9 cellular contexts compared by ENCODE assay signal in the genomic region with DNA sequence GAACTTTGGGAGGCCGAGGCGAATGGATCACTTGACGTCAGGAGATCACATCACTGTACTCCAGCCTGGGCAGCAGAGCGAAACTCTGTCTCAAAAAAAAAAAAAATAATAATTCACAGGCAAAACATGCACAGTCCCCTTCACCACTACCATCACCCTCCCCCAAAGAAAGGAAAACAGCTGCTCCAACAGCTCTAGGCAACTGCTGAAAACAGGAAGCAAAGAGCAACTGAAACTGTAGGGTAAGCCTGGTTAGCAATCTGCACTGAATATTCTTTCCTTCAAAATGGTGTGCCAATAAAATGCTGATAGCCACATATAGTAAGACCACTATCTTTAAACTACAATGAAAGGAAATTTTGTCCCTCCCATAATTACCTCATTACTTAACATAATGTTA. TPM values are rescaled to one million over a fixed set of nuclear protein-coding genes. Genes with fewer than 3 reads are reported as not detected.
A peak's percentile ranks its signal among the peaks of the same experiment; 100 is the strongest.
DNase-seq lines count a peak whose midpoint lies in the region; ATAC-seq and TF ChIP-seq lines count a peak whose summit lies in the region.
"Had no signal": no experiment of that assay in that cellular context is flagged by ENCODE, and none has a peak within 500 bp of the region (broad histone marks: within the 10 kb centered on the region; RNA-seq: fewer than 3 reads in every experiment).

No MANE protein-coding gene starts in this region.

- peak overlapping the region; percentile 40 for H3K27ac Mint-ChIP-seq in activated T-cell treated with anti-CD3 and anti-CD28 coated beads, Interleukin-2, amount 50 U/mL, for 24 hours
- H3K27ac Mint-ChIP-seq in activated naive CD8-positive, alpha-beta T cell treated with anti-CD3 and anti-CD28 coated beads for 36 hours = peak overlapping the region; percentile 34
- H3K27ac Mint-ChIP-seq in stimulated activated naive CD8-positive, alpha-beta T cell treated with anti-CD3 and anti-CD28 coated beads, Interleukin-15, Interleukin-2, amounts not matched to agents 100 ng/mL and 50 ng/mL, for 24 hours = peak overlapping the region; percentile 31
- H3K27ac Mint-ChIP-seq in CD4-positive, alpha-beta memory T cell = no peak overlapping the region

- no peak for DNase-seq in activated T-cell treated with anti-CD3 and anti-CD28 coated beads, Interleukin-2, amount 50 U/mL, for 24 hours
- no peak for DNase-seq in activated T-cell treated with anti-CD3 and anti-CD28 coated beads, Interleukin-2, amount 50 U/mL, for 4 hours
- peak; percentile 74 to 88 for DNase-seq in HL-60 (ENCODE audit: low read depth in 1 of 2, low spot score in 1 of 2)
- no peak for DNase-seq in activated naive CD8-positive, alpha-beta T cell treated with anti-CD3 and anti-CD28 coated beads for 36 hours
- no peak for DNase-seq in CD4-positive, alpha-beta memory T cell
- no peak for DNase-seq in NCI-H82 treated with DMSO at 0.1 percent for 48 hours (lab: John Stamatoyannopoulos, UW; ENCODE audit: unreplicated experiment)
- DNase-seq in activated CD8-positive, alpha-beta memory T cell treated with anti-CD3 and anti-CD28 coated beads, Interleukin-2, amount 50 U/mL, for 48 hours = no peak
- DNase-seq: activated effector memory CD4-positive, alpha-beta T cell treated with Interleukin-2 at 50 U/mL for 16 hours had no signal

- no peaks in the 10 kb centered on the region for H3K27me3 ChIP-seq in HL-60 (ENCODE audit: insufficient read depth, poor library complexity, severe bottlenecking)
- no peaks in the 10 kb centered on the region for H3K27me3 ChIP-seq in CD4-positive, alpha-beta memory T cell (ENCODE audit: insufficient read depth, low read length)

- peaks cover 49% of the 10 kb centered on the region for H3K4me1 Mint-ChIP-seq in activated T-cell treated with anti-CD3 and anti-CD28 coated beads, Interleukin-2, amount 50 U/mL, for 24 hours (ENCODE audit: low read depth)
- peaks cover 55% of the 10 kb centered on the region for H3K4me1 Mint-ChIP-seq in activated T-cell treated with anti-CD3 and anti-CD28 coated beads, Interleukin-2, amount 50 U/mL, for 4 hours (ENCODE audit: low read depth)
- H3K4me1 Mint-ChIP-seq in activated naive CD8-positive, alpha-beta T cell treated with anti-CD3 and anti-CD28 coated beads for 36 hours = peaks cover 44% of the 10 kb centered on the region
- peaks cover 53% of the 10 kb centered on the region for H3K4me1 Mint-ChIP-seq in stimulated activated naive CD8-positive, alpha-beta T cell treated with anti-CD3 and anti-CD28 coated beads, Interleukin-15, Interleukin-2, amounts not matched to agents 100 ng/mL and 50 ng/mL, for 24 hours (ENCODE audit: low read depth)
- H3K4me1 Mint-ChIP-seq in CD4-positive, alpha-beta memory T cell = peaks cover 24 to 48% (median 38%) of the 10 kb centered on the region in 4 donors

- no peak for ATAC-seq in activated T-cell treated with anti-CD3 and anti-CD28 coated beads, Interleukin-2, amount 50 U/mL, for 4 hours

- H3K9me3 Mint-ChIP-seq in activated T-cell treated with anti-CD3 and anti-CD28 coated beads, Interleukin-2, amount 50 U/mL, for 24 hours = no peaks in the 10 kb centered on the region
- H3K9me3 Mint-ChIP-seq in activated T-cell treated with anti-CD3 and anti-CD28 coated beads, Interleukin-2, amount 50 U/mL, for 4 hours = no peaks in the 10 kb centered on the region
- no peaks in the 10 kb centered on the region for H3K9me3 Mint-ChIP-seq in activated naive CD8-positive, alpha-beta T cell treated with anti-CD3 and anti-CD28 coated beads for 36 hours
- H3K9me3 Mint-ChIP-seq in stimulated activated naive CD8-positive, alpha-beta T cell treated with anti-CD3 and anti-CD28 coated beads, Interleukin-15, Interleukin-2, amounts not matched to agents 100 ng/mL and 50 ng/mL, for 24 hours = no peaks in the 10 kb centered on the region
- peaks cover 0 to 2% (median 0%) of the 10 kb centered on the region in 8 donors for H3K9me3 Mint-ChIP-seq in CD4-positive, alpha-beta memory T cell

- H3K4me3 ChIP-seq in HL-60 (replicated peaks; ENCODE audit: insufficient read depth, low read length) = no peak overlapping the region
- no peak overlapping the region for H3K4me3 ChIP-seq in CD4-positive, alpha-beta memory T cell (ENCODE audit: low read length in 2 of 2)

- H3K27me3 Mint-ChIP-seq in activated T-cell treated with anti-CD3 and anti-CD28 coated beads, Interleukin-2, amount 50 U/mL, for 24 hours = no peaks in the 10 kb centered on the region
- H3K27me3 Mint-ChIP-seq in activated T-cell treated with anti-CD3 and anti-CD28 coated beads, Interleukin-2, amount 50 U/mL, for 4 hours (ENCODE audit: low read depth) = no peaks in the 10 kb centered on the region
- no peaks in the 10 kb centered on the region for H3K27me3 Mint-ChIP-seq in activated naive CD8-positive, alpha-beta T cell treated with anti-CD3 and anti-CD28 coated beads for 36 hours
- no peaks in the 10 kb centered on the region for H3K27me3 Mint-ChIP-seq in stimulated activated naive CD8-positive, alpha-beta T cell treated with anti-CD3 and anti-CD28 coated beads, Interleukin-15, Interleukin-2, amounts not matched to agents 100 ng/mL and 50 ng/mL, for 24 hours
- H3K27me3 Mint-ChIP-seq in CD4-positive, alpha-beta memory T cell = no peaks in the 10 kb centered on the region

- peaks cover 61% of the 10 kb centered on the region for H3K36me3 Mint-ChIP-seq in activated T-cell treated with anti-CD3 and anti-CD28 coated beads, Interleukin-2, amount 50 U/mL, for 24 hours (ENCODE audit: low read depth)
- peaks cover 14% of the 10 kb centered on the region for H3K36me3 Mint-ChIP-seq in activated T-cell treated with anti-CD3 and anti-CD28 coated beads, Interleukin-2, amount 50 U/mL, for 4 hours (ENCODE audit: insufficient read depth)
- H3K36me3 Mint-ChIP-seq in activated naive CD8-positive, alpha-beta T cell treated with anti-CD3 and anti-CD28 coated beads for 36 hours = peaks cover 13% of the 10 kb centered on the region
- H3K36me3 Mint-ChIP-seq in stimulated activated naive CD8-positive, alpha-beta T cell treated with anti-CD3 and anti-CD28 coated beads, Interleukin-15, Interleukin-2, amounts not matched to agents 100 ng/mL and 50 ng/mL, for 24 hours (ENCODE audit: low read depth) = peaks cover 26% of the 10 kb centered on the region
- H3K36me3 Mint-ChIP-seq in CD4-positive, alpha-beta memory T cell = peaks cover 7 to 40% of the 10 kb centered on the region in 2 donors

- H3K27ac ChIP-seq in HL-60 (replicated peaks) = peak overlapping the region; percentile 89
- no peak overlapping the region for H3K27ac ChIP-seq in CD4-positive, alpha-beta memory T cell (ENCODE audit: low read depth, low read length)

- CTCF ChIA-PET in CD4-positive, alpha-beta memory T cell (lab: Charles Lee; ENCODE audit: partially characterized antibody) = no interaction called here

- TF ChIP-seq CTCF in HL-60 (IDR thresholded peaks at IDR 0.05; ENCODE audit: insufficient read depth, low read length) = no peak

- intact Hi-C loops in CD4-positive, alpha-beta memory T cell (cut with micrococcal nuclease) = no loop called here

- H3K9me3 ChIP-seq in CD4-positive, alpha-beta memory T cell (ENCODE audit: control insufficient read depth in 1 of 2, low read length in 2 of 2) = no peaks in the 10 kb centered on the region

- peaks cover 15% of the 10 kb centered on the region for H3K4me1 ChIP-seq in CD4-positive, alpha-beta memory T cell (ENCODE audit: insufficient read depth, low read length)

- peaks cover 10% of the 10 kb centered on the region for H3K36me3 ChIP-seq in CD4-positive, alpha-beta memory T cell (ENCODE audit: insufficient read depth, low read length)

- POLR2A ChIA-PET in CD4-positive, alpha-beta memory T cell (lab: Charles Lee; ENCODE audit: partially characterized antibody) = no interaction called here

- no peak overlapping the region for H3K4me3 Mint-ChIP-seq in activated T-cell treated with anti-CD3 and anti-CD28 coated beads, Interleukin-2, amount 50 U/mL, for 24 hours
- no peak overlapping the region for H3K4me3 Mint-ChIP-seq in activated T-cell treated with anti-CD3 and anti-CD28 coated beads, Interleukin-2, amount 50 U/mL, for 4 hours
- no peak overlapping the region for H3K4me3 Mint-ChIP-seq in activated naive CD8-positive, alpha-beta T cell treated with anti-CD3 and anti-CD28 coated beads for 36 hours
- H3K4me3 Mint-ChIP-seq in stimulated activated naive CD8-positive, alpha-beta T cell treated with anti-CD3 and anti-CD28 coated beads, Interleukin-15, Interleukin-2, amounts not matched to agents 100 ng/mL and 50 ng/mL, for 24 hours = peak overlapping the region; percentile 5
- H3K4me3 Mint-ChIP-seq in CD4-positive, alpha-beta memory T cell = peak overlapping the region in 2 of 8 donors; percentile 10 to 23

RNA-seq across cellular contexts. Expression of gene NT5C2, which starts 11.8 kb away (rescaled TPM):
- 10 to 100 TPM; 34.7 to 45.9 (median 41.3) TPM for total RNA-seq in activated T-cell treated with anti-CD3 and anti-CD28 coated beads, Interleukin-2, amount 50 U/mL, for 4 hours
- 10 to 100 TPM; 41.8 to 46.8 TPM for total RNA-seq in activated naive CD8-positive, alpha-beta T cell treated with anti-CD3 and anti-CD28 coated beads for 36 hours
- 10 to 100 TPM; 79.8 to 80.4 TPM for total RNA-seq in CD4-positive, alpha-beta memory T cell
- 10 to 100 TPM; 54.3 to 78.8 TPM for polyA plus RNA-seq in CD4-positive, alpha-beta memory T cell

Comparison
In these comparisons a context has a peak if more than half of its experiments do, and no peak if none do; other contexts are left out.
1. DNase-seq: peak in HL-60 (2 of 2); none in activated T-cell treated with anti-CD3 and anti-CD28 coated beads, Interleukin-2, amount 50 U/mL, for 24 hours (single experiment), activated T-cell treated with anti-CD3 and anti-CD28 coated beads, Interleukin-2, amount 50 U/mL, for 4 hours (single experiment), activated naive CD8-positive, alpha-beta T cell treated with anti-CD3 and anti-CD28 coated beads for 36 hours (single experiment), CD4-positive, alpha-beta memory T cell (0 of 5), NCI-H82 treated with DMSO at 0.1 percent for 48 hours (single experiment) and activated CD8-positive, alpha-beta memory T cell treated with anti-CD3 and anti-CD28 coated beads, Interleukin-2, amount 50 U/mL, for 48 hours (single experiment).
2. H3K27ac Mint-ChIP-seq: peak in activated T-cell treated with anti-CD3 and anti-CD28 coated beads, Interleukin-2, amount 50 U/mL, for 24 hours (single experiment), activated naive CD8-positive, alpha-beta T cell treated with anti-CD3 and anti-CD28 coated beads for 36 hours (single experiment) and stimulated activated naive CD8-positive, alpha-beta T cell treated with anti-CD3 and anti-CD28 coated beads, Interleukin-15, Interleukin-2, amounts not matched to agents 100 ng/mL and 50 ng/mL, for 24 hours (single experiment); none in CD4-positive, alpha-beta memory T cell (0 of 7).